Comparison of ENCODE assay signal across 25 cellular contexts in genomic region chr2:111145951-111146350, GRCh38.
"Had no signal": no experiment of that assay in that cellular context is flagged by ENCODE, and none has a peak within 500 bp of the region (broad histone marks: within the 10 kb centered on the region; RNA-seq: fewer than 3 reads in every experiment).

No MANE protein-coding gene starts in this region.

- ATAC-seq: left lobe of liver; lower lobe of right lung; natural killer cell; right lobe of liver; stimulated activated memory B cell treated with anti-CD40 and anti-IgM and Interleukin-4, amounts not matched to agents 10 μg/mL and 1 μg/mL and 100 μg/mL, for 72 hours had no signal

- H3K9me3 ChIP-seq: lower lobe of right lung, ovary, right atrium auricular region, right lobe of liver, tibial nerve, uterus had no signal

- H3K27me3 ChIP-seq: ovary, right atrium auricular region, right lobe of liver, tibial nerve, uterus had no signal

- DNase-seq: hypothalamus; islet precursor cell; lower lobe of right lung; mammary epithelial cell; mesenchymal stem cell; naive B cell; natural killer cell; nephron progenitor cell; ovary; right lobe of liver; stimulated activated CD4-positive, alpha-beta T cell treated with anti-CD3 and anti-CD28 coated beads, Interleukin-1b, Interleukin-23, amount 100 ng/mL, for 48 hours; stimulated activated CD4-positive, alpha-beta T cell treated with anti-CD3 and anti-CD28 coated beads, Interleukin-2, amount 100 ng/mL, for 48 hours; stimulated activated CD4-positive, alpha-beta T cell treated with anti-CD3 and anti-CD28 coated beads, Interleukin-4, amount 100 ng/mL, for 4 hours; stimulated activated CD8-positive, alpha-beta memory T cell treated with anti-CD3 and anti-CD28 coated beads, Interleukin-4, amount 100 ng/mL, for 48 hours; stimulated activated naive CD4-positive, alpha-beta T cell treated with Interleukin-2 at 50 U/mL for 16 hours; stimulated activated naive CD8-positive, alpha-beta T cell treated with anti-CD3 and anti-CD28 coated beads, Interleukin-15, amount 100 ng/mL, for 72 hours; substantia nigra; uterus had no signal

- H3K4me2 ChIP-seq: smooth muscle cell had no signal

- H3K27ac Mint-ChIP-seq: naive B cell; natural killer cell; nephron progenitor cell; progenitor cell of endocrine pancreas; stimulated activated memory B cell treated with anti-CD40 and anti-IgM and Interleukin-4, amounts not matched to agents 10 μg/mL and 1 μg/mL and 100 μg/mL, for 72 hours; stimulated activated naive CD8-positive, alpha-beta T cell treated with anti-CD3 and anti-CD28 coated beads, Interleukin-15, amount 100 ng/mL, for 72 hours; type B pancreatic cell had no signal

- H3K36me3 Mint-ChIP-seq: natural killer cell had no signal

- H3K36me3 ChIP-seq: ovary, uterus had no signal

- H3K9me3 Mint-ChIP-seq: naive B cell; natural killer cell; nephron progenitor cell; stimulated activated memory B cell treated with anti-CD40 and anti-IgM and Interleukin-4, amounts not matched to agents 10 μg/mL and 1 μg/mL and 100 μg/mL, for 72 hours; stimulated activated naive CD8-positive, alpha-beta T cell treated with anti-CD3 and anti-CD28 coated beads, Interleukin-15, amount 100 ng/mL, for 72 hours; type B pancreatic cell had no signal

- H3K4me3 Mint-ChIP-seq: naive B cell; natural killer cell; nephron progenitor cell; stimulated activated memory B cell treated with anti-CD40 and anti-IgM and Interleukin-4, amounts not matched to agents 10 μg/mL and 1 μg/mL and 100 μg/mL, for 72 hours; type B pancreatic cell had no signal

- H3K27me3 Mint-ChIP-seq: naive B cell; progenitor cell of endocrine pancreas; stimulated activated memory B cell treated with anti-CD40 and anti-IgM and Interleukin-4, amounts not matched to agents 10 μg/mL and 1 μg/mL and 100 μg/mL, for 72 hours; stimulated activated naive CD8-positive, alpha-beta T cell treated with anti-CD3 and anti-CD28 coated beads, Interleukin-15, amount 100 ng/mL, for 72 hours; type B pancreatic cell had no signal

- H3K4me3 ChIP-seq: lower lobe of right lung, ovary, right atrium auricular region, right lobe of liver, smooth muscle cell, tibial nerve, uterus had no signal

- H3K4me1 ChIP-seq: right lobe of liver, uterus had no signal

- H3K27ac ChIP-seq: lower lobe of right lung, ovary, right atrium auricular region, right lobe of liver, tibial nerve, uterus had no signal
